ENCODE assay signal across 19 cellular contexts in genomic region chr2:40062381-40062780, GRCh38.
"Had no signal": no experiment of that assay in that cellular context is flagged by ENCODE, and none has a peak within 500 bp of the region (broad histone marks: within the 10 kb centered on the region; RNA-seq: fewer than 3 reads in every experiment).

No MANE protein-coding gene starts in this region.

- H3K27me3 ChIP-seq: esophagus muscularis mucosa, left lung, tibial nerve, vagina had no signal

- H3K27me3 Mint-ChIP-seq: activated naive CD8-positive, alpha-beta T cell treated with anti-CD3 and anti-CD28 coated beads, Interleukin-2, amount 50 U/mL, for 24 hours; stimulated activated naive B cell treated with anti-CD40 and anti-IgM and Interleukin-4, amounts not matched to agents 10 μg/mL and 1 μg/mL and 100 μg/mL, for 72 hours had no signal

- DNase-seq: activated CD4-positive, alpha-beta T cell treated with anti-CD3 and anti-CD28 coated beads, Interleukin-2, amount 50 U/mL, for 4 hours; activated naive CD4-positive, alpha-beta T cell treated with anti-CD3 and anti-CD28 coated beads for 36 hours; activated naive CD8-positive, alpha-beta T cell treated with anti-CD3 and anti-CD28 coated beads, Interleukin-2, amount 50 U/mL, for 24 hours; activated T-cell treated with anti-CD3 and anti-CD28 coated beads for 4 hours; aorta; cortex of kidney; effector CD4-positive, alpha-beta T cell; hippocampal formation; kidney; left lung; mammary epithelial cell; posterior cingulate gyrus; retina; stimulated activated CD4-positive, alpha-beta T cell treated with anti-CD3 and anti-CD28 coated beads, Interleukin-4, amount 100 ng/mL, for 1 hour; stimulated activated naive B cell treated with anti-CD40 and anti-IgM and Interleukin-4, amounts not matched to agents 10 μg/mL and 1 μg/mL and 100 μg/mL, for 72 hours; substantia nigra had no signal

- H3K4me1 Mint-ChIP-seq: activated naive CD8-positive, alpha-beta T cell treated with anti-CD3 and anti-CD28 coated beads, Interleukin-2, amount 50 U/mL, for 24 hours; stimulated activated naive B cell treated with anti-CD40 and anti-IgM and Interleukin-4, amounts not matched to agents 10 μg/mL and 1 μg/mL and 100 μg/mL, for 72 hours had no signal

- H3K36me3 ChIP-seq: esophagus muscularis mucosa, left lung, tibial nerve, vagina had no signal

- H3K27ac ChIP-seq: esophagus muscularis mucosa, left lung, tibial nerve, vagina had no signal

- H3K4me1 ChIP-seq: esophagus muscularis mucosa, left lung, tibial nerve, vagina had no signal

- H3K4me3 ChIP-seq: esophagus muscularis mucosa, left lung, tibial nerve, vagina had no signal

- H3K4me3 Mint-ChIP-seq: activated naive CD4-positive, alpha-beta T cell treated with anti-CD3 and anti-CD28 coated beads for 36 hours; activated naive CD8-positive, alpha-beta T cell treated with anti-CD3 and anti-CD28 coated beads, Interleukin-2, amount 50 U/mL, for 24 hours; stimulated activated naive B cell treated with anti-CD40 and anti-IgM and Interleukin-4, amounts not matched to agents 10 μg/mL and 1 μg/mL and 100 μg/mL, for 72 hours had no signal

- H3K27ac Mint-ChIP-seq: activated naive CD4-positive, alpha-beta T cell treated with anti-CD3 and anti-CD28 coated beads for 36 hours; activated naive CD8-positive, alpha-beta T cell treated with anti-CD3 and anti-CD28 coated beads, Interleukin-2, amount 50 U/mL, for 24 hours; stimulated activated naive B cell treated with anti-CD40 and anti-IgM and Interleukin-4, amounts not matched to agents 10 μg/mL and 1 μg/mL and 100 μg/mL, for 72 hours had no signal
